Comparison of ENCODE assay signal across 22 cellular contexts in genomic region chr1:53560572-53561487, GRCh38.
A peak's percentile ranks its signal among the peaks of the same experiment; 100 is the strongest.
DNase-seq lines count a peak whose midpoint lies in the region; ATAC-seq and TF ChIP-seq lines count a peak whose summit lies in the region.
"Had no signal": no experiment of that assay in that cellular context is flagged by ENCODE, and none has a peak within 500 bp of the region (broad histone marks: within the 10 kb centered on the region; RNA-seq: fewer than 3 reads in every experiment).

No MANE protein-coding gene starts in this region.

- intact Hi-C loops in transverse colon (cut with DNase I; ENCODE audit: low total_unique reads) = no loop called here

- H3K27me3 Mint-ChIP-seq in stimulated activated memory B cell treated with anti-CD40 and anti-IgM and Interleukin-4, amounts not matched to agents 10 μg/mL and 1 μg/mL and 100 μg/mL, for 72 hours = peaks cover 52% of the 10 kb centered on the region
- peaks cover 2 to 18% (median 16%) of the 10 kb centered on the region in 3 donors for H3K27me3 Mint-ChIP-seq in immature natural killer cell (ENCODE audit: low read depth in 3 of 3)

- H3K36me3 ChIP-seq in Peyer's patch (no peaks in the 10 kb centered on the region), transverse colon (no peaks in the 10 kb centered on the region)
- H3K36me3 ChIP-seq: prostate gland, vagina had no signal

- H3K27ac ChIP-seq in Peyer's patch (no peak overlapping the region), transverse colon (peak overlapping the region in 1 of 4 donors; percentile 43)
- H3K27ac ChIP-seq: vagina had no signal

- H3K27ac Mint-ChIP-seq in stimulated activated memory B cell treated with anti-CD40 and anti-IgM and Interleukin-4, amounts not matched to agents 10 μg/mL and 1 μg/mL and 100 μg/mL, for 72 hours = no peak overlapping the region
- H3K27ac Mint-ChIP-seq in immature natural killer cell = no peak overlapping the region
- H3K27ac Mint-ChIP-seq: activated naive CD8-positive, alpha-beta T cell; CD4-positive, CD25-positive, alpha-beta regulatory T cell; nephron progenitor cell had no signal

- no peak overlapping the region for H3K4me3 Mint-ChIP-seq in stimulated activated memory B cell treated with anti-CD40 and anti-IgM and Interleukin-4, amounts not matched to agents 10 μg/mL and 1 μg/mL and 100 μg/mL, for 72 hours
- no peak overlapping the region for H3K4me3 Mint-ChIP-seq in immature natural killer cell
- H3K4me3 Mint-ChIP-seq: activated naive CD8-positive, alpha-beta T cell; CD4-positive, CD25-positive, alpha-beta regulatory T cell; nephron progenitor cell had no signal

- DNase-seq in activated effector memory CD4-positive, alpha-beta T cell treated with anti-CD3 and anti-CD28 coated beads, Interleukin-2, amount 50 U/mL, for 16 hours = peak; percentile 53
- no peak for DNase-seq in activated effector memory CD4-positive, alpha-beta T cell treated with Interleukin-2 at 50 U/mL for 16 hours
- DNase-seq in Peyer's patch (peak in 2 of 3 donors; percentile 9 to 33), islet precursor cell (peak; percentile 51), transverse colon (peak; percentile 5), immature natural killer cell (no peak), mucosa of gallbladder (ENCODE audit: low spot score) (no peak)
- DNase-seq: activated CD4-positive, alpha-beta T cell treated with anti-CD3 and anti-CD28 coated beads for 4 hours; activated T-cell treated with anti-CD3 and anti-CD28 coated beads for 4 hours; CD4-positive, CD25-positive, alpha-beta regulatory T cell; cortex of kidney; DMS153; hypothalamus; kidney glomerular epithelial cell; NCI-H1436 treated with DMSO at 0.1 percent for 48 hours; nephron progenitor cell had no signal

- no peak overlapping the region for H3K4me3 ChIP-seq in Peyer's patch
- H3K4me3 ChIP-seq in transverse colon = no peak overlapping the region
- H3K4me3 ChIP-seq: GM12878, prostate gland, vagina had no signal

- H3K4me1 ChIP-seq in Peyer's patch (no peaks in the 10 kb centered on the region), transverse colon (no peaks in the 10 kb centered on the region)
- H3K4me1 ChIP-seq: prostate gland, vagina had no signal

- no peaks in the 10 kb centered on the region for H3K36me3 Mint-ChIP-seq in stimulated activated memory B cell treated with anti-CD40 and anti-IgM and Interleukin-4, amounts not matched to agents 10 μg/mL and 1 μg/mL and 100 μg/mL, for 72 hours
- peaks cover 0 to 4% (median 0%) of the 10 kb centered on the region in 3 donors for H3K36me3 Mint-ChIP-seq in immature natural killer cell
- H3K36me3 Mint-ChIP-seq: activated naive CD8-positive, alpha-beta T cell; brain; CD4-positive, CD25-positive, alpha-beta regulatory T cell had no signal

- TF ChIP-seq EP300 in transverse colon (IDR thresholded peaks at IDR 0.05; ENCODE audit: low read depth) = peak; percentile 78

- no peaks in the 10 kb centered on the region for H3K9me3 Mint-ChIP-seq in stimulated activated memory B cell treated with anti-CD40 and anti-IgM and Interleukin-4, amounts not matched to agents 10 μg/mL and 1 μg/mL and 100 μg/mL, for 72 hours
- H3K9me3 Mint-ChIP-seq in immature natural killer cell = no peaks in the 10 kb centered on the region
- H3K9me3 Mint-ChIP-seq: CD4-positive, CD25-positive, alpha-beta regulatory T cell; nephron progenitor cell had no signal

- H3K4me1 Mint-ChIP-seq in stimulated activated memory B cell treated with anti-CD40 and anti-IgM and Interleukin-4, amounts not matched to agents 10 μg/mL and 1 μg/mL and 100 μg/mL, for 72 hours = no peaks in the 10 kb centered on the region
- peaks cover 13 to 21% of the 10 kb centered on the region in 2 donors for H3K4me1 Mint-ChIP-seq in immature natural killer cell

- TF ChIP-seq POLR2A in Peyer's patch (IDR thresholded peaks at IDR 0.05) (no peak), transverse colon (IDR thresholded peaks at IDR 0.05) (no peak)

- no peak for ATAC-seq in stimulated activated memory B cell treated with anti-CD40 and anti-IgM and Interleukin-4, amounts not matched to agents 10 μg/mL and 1 μg/mL and 100 μg/mL, for 72 hours
- ATAC-seq: GM12878 had no signal

- in situ Hi-C loops in transverse colon (cut with MboI; ENCODE audit: low pct_ligation_motif_present in 1 of 4, low pct_unique_long_range_greater_than_20kb in 1 of 4, low sequenced_read_pairs in 3 of 4) = no loop called here

- H3K27me3 ChIP-seq in Peyer's patch (no peaks in the 10 kb centered on the region), transverse colon (peaks cover 14% of the 10 kb centered on the region)
- H3K27me3 ChIP-seq: vagina had no signal

- H3K9me3 ChIP-seq in Peyer's patch = no peaks in the 10 kb centered on the region
- no peaks in the 10 kb centered on the region for H3K9me3 ChIP-seq in transverse colon
- H3K9me3 ChIP-seq: prostate gland, vagina had no signal

- TF ChIP-seq CTCF in Peyer's patch (IDR thresholded peaks at IDR 0.05) = no peak
- TF ChIP-seq CTCF in transverse colon (IDR thresholded peaks at IDR 0.05) = no peak

- WGBS in transverse colon (ENCODE audit: low coverage in 1 of 2), 2 donors = 84% methylated on average over 14 of the region's 14 CpGs; no CpG with 5 or more reads in 1 of the 2 donors

Comparison
In these comparisons a context has a peak if more than half of its experiments do, and no peak if none do; other contexts are left out.
1. DNase-seq: peak in activated effector memory CD4-positive, alpha-beta T cell treated with anti-CD3 and anti-CD28 coated beads, Interleukin-2, amount 50 U/mL, for 16 hours (single experiment), Peyer's patch (2 of 3), islet precursor cell (single experiment) and transverse colon (single experiment); none in activated effector memory CD4-positive, alpha-beta T cell treated with Interleukin-2 at 50 U/mL for 16 hours (single experiment), immature natural killer cell (0 of 3) and mucosa of gallbladder (single experiment).